10 cellular contexts compared by ENCODE assay signal in genomic region chr2:100742884-100743283, GRCh38.
DNase-seq lines count a peak whose midpoint lies in the region; ATAC-seq and TF ChIP-seq lines count a peak whose summit lies in the region.
"Had no signal": no experiment of that assay in that cellular context is flagged by ENCODE, and none has a peak within 500 bp of the region (broad histone marks: within the 10 kb centered on the region; RNA-seq: fewer than 3 reads in every experiment).

No MANE protein-coding gene starts in this region.

- no peak overlapping the region for H4K91ac ChIP-seq in mesenchymal stem cell (ENCODE audit: low read length)

- no peak overlapping the region for H3K4ac ChIP-seq in mesenchymal stem cell (ENCODE audit: low read depth in 1 of 2, low read length in 2 of 2)

- no peak overlapping the region for H3K14ac ChIP-seq in mesenchymal stem cell (ENCODE audit: low read length in 2 of 2)

- 73% methylated on average over 3 of the region's 4 CpGs for WGBS in mesenchymal stem cell

- H3K27me3 ChIP-seq in Peyer's patch (no peaks in the 10 kb centered on the region), duodenal mucosa (ENCODE audit: control insufficient read depth in 1 of 2, insufficient read depth in 2 of 2, low read length in 2 of 2) (peaks cover 0 to 4% of the 10 kb centered on the region in 2 donors), mesenchymal stem cell (ENCODE audit: control insufficient read depth in 1 of 2, insufficient read depth in 1 of 2, low read length in 2 of 2) (peaks cover 0 to 3% of the 10 kb centered on the region in 2 experiments), uterus (no peaks in the 10 kb centered on the region)

- no peak overlapping the region for H3K4me2 ChIP-seq in mesenchymal stem cell (ENCODE audit: low read length, poor library complexity, severe bottlenecking)

- no peak overlapping the region for H3K23ac ChIP-seq in mesenchymal stem cell (ENCODE audit: low read length in 2 of 2)

- H3K27ac ChIP-seq in Peyer's patch (peak overlapping the region in 3 of 4 donors; percentile 21 to 62 (median 37)), duodenal mucosa (ENCODE audit: low read depth, low read length) (peak overlapping the region; percentile 42), mesenchymal stem cell (ENCODE audit: low read length, poor library complexity, severe bottlenecking) (peak overlapping the region; percentile 4), uterus (peak overlapping the region; percentile 25 to 76)

- peak overlapping the region in 1 of 2 experiments; percentile 24 for H3K18ac ChIP-seq in mesenchymal stem cell (ENCODE audit: low read depth in 1 of 2, low read length in 2 of 2)

- H2BK5ac ChIP-seq in mesenchymal stem cell (ENCODE audit: low read depth, low read length, poor library complexity, severe bottlenecking) = no peak overlapping the region

- H3K36me3 ChIP-seq in Peyer's patch = no peaks in the 10 kb centered on the region
- no peaks in the 10 kb centered on the region for H3K36me3 ChIP-seq in duodenal mucosa (ENCODE audit: control insufficient read depth in 1 of 2, insufficient read depth in 2 of 2, low read length in 2 of 2)
- H3K36me3 ChIP-seq in mesenchymal stem cell (ENCODE audit: control insufficient read depth in 1 of 2, insufficient read depth in 2 of 2, low read depth in 1 of 2, low read length in 2 of 2) = no peaks in the 10 kb centered on the region
- H3K36me3 ChIP-seq in uterus = no peaks in the 10 kb centered on the region

- ATAC-seq in GM21576 (IDR thresholded peaks at IDR 0.05; ENCODE audit: unreplicated experiment) (no peak), HG02678 (IDR thresholded peaks at IDR 0.05; ENCODE audit: unreplicated experiment) (no peak)
- ATAC-seq: naive thymus-derived CD4-positive, alpha-beta T cell had no signal

- H2BK12ac ChIP-seq in mesenchymal stem cell (ENCODE audit: low read length in 2 of 2) = peak overlapping the region; percentile 28 to 52

- H2BK120ac ChIP-seq in mesenchymal stem cell (ENCODE audit: low read depth, low read length) = no peak overlapping the region

- H2BK15ac ChIP-seq in mesenchymal stem cell (ENCODE audit: low read depth, poor library complexity, severe bottlenecking) = no peak overlapping the region

- no peak overlapping the region for H2AFZ ChIP-seq in mesenchymal stem cell (ENCODE audit: low read depth, low read length)

- H3K4me1 ChIP-seq in Peyer's patch = no peaks in the 10 kb centered on the region
- H3K4me1 ChIP-seq in duodenal mucosa (ENCODE audit: control insufficient read depth in 1 of 2, insufficient read depth in 2 of 2, low read length in 2 of 2) = peaks cover 4 to 20% of the 10 kb centered on the region in 2 donors
- no peaks in the 10 kb centered on the region for H3K4me1 ChIP-seq in mesenchymal stem cell (ENCODE audit: control insufficient read depth, insufficient read depth, low read depth, low read length)
- peaks cover 0 to 7% of the 10 kb centered on the region in 2 donors for H3K4me1 ChIP-seq in uterus

- no peak overlapping the region for H3K4me3 ChIP-seq in Peyer's patch
- no peak overlapping the region for H3K4me3 ChIP-seq in duodenal mucosa (ENCODE audit: low read depth in 1 of 2, low read length in 2 of 2)
- peak overlapping the region in 1 of 2 experiments; percentile 40 for H3K4me3 ChIP-seq in mesenchymal stem cell (ENCODE audit: insufficient read depth in 1 of 2, low read depth in 1 of 2, low read length in 2 of 2)
- H3K4me3 ChIP-seq in uterus = no peak overlapping the region

- H3K79me1 ChIP-seq in mesenchymal stem cell (replicated peaks; ENCODE audit: low read length, poor library complexity, severe bottlenecking) = no peaks in the 10 kb centered on the region

- TF ChIP-seq CTCF in Peyer's patch (IDR thresholded peaks at IDR 0.05) (no peak), uterus (IDR thresholded peaks at IDR 0.05) (no peak)

- no peak for DNase-seq in Peyer's patch
- DNase-seq in mesenchymal stem cell = peak; percentile 97
- DNase-seq in uterus = peak in 1 of 2 donors; percentile 44
- no peak for DNase-seq in activated effector memory CD4-positive, alpha-beta T cell treated with Interleukin-2 at 50 U/mL for 16 hours
- DNase-seq: activated B cell treated with CpG ODN at 0.5 μM for 24 hours; activated naive CD4-positive, alpha-beta T cell; naive thymus-derived CD4-positive, alpha-beta T cell had no signal

- no peak overlapping the region for H2AK5ac ChIP-seq in mesenchymal stem cell (ENCODE audit: low read length, severe bottlenecking)

- intact Hi-C loops in uterus (cut with DNase I; ENCODE audit: low total_unique reads) = no loop called here

- no peaks in the 10 kb centered on the region for H3K9me3 ChIP-seq in Peyer's patch
- no peaks in the 10 kb centered on the region for H3K9me3 ChIP-seq in duodenal mucosa (ENCODE audit: control insufficient read depth in 1 of 2, low read length in 2 of 2)
- no peaks in the 10 kb centered on the region for H3K9me3 ChIP-seq in mesenchymal stem cell (ENCODE audit: control insufficient read depth, low read length)
- H3K9me3 ChIP-seq in uterus = no peaks in the 10 kb centered on the region

- H4K8ac ChIP-seq in mesenchymal stem cell (ENCODE audit: low read length) = no peak overlapping the region

- H3K9ac ChIP-seq in duodenal mucosa (ENCODE audit: low read depth in 1 of 2, low read length in 2 of 2) = no peak overlapping the region
- peak overlapping the region; percentile 83 for H3K9ac ChIP-seq in mesenchymal stem cell (ENCODE audit: low read length)

- TF ChIP-seq POLR2A in Peyer's patch (IDR thresholded peaks at IDR 0.05) = no peak
- no peak for TF ChIP-seq POLR2A in uterus (IDR thresholded peaks at IDR 0.05)
